Comparison of ENCODE assay signal across 14 cellular contexts in genomic region chr5:52727001-52727400, GRCh38.
DNase-seq lines count a peak whose midpoint lies in the region; ATAC-seq and TF ChIP-seq lines count a peak whose summit lies in the region.
"Had no signal": no experiment of that assay in that cellular context is flagged by ENCODE, and none has a peak within 500 bp of the region (broad histone marks: within the 10 kb centered on the region; RNA-seq: fewer than 3 reads in every experiment).

No MANE protein-coding gene starts in this region.

- H3K36me3 ChIP-seq in left ventricle myocardium inferior (no peaks in the 10 kb centered on the region), adipocyte (ENCODE audit: control insufficient read depth, insufficient read depth, low read length, severe bottlenecking) (no peaks in the 10 kb centered on the region), left lung (no peaks in the 10 kb centered on the region), upper lobe of right lung (no peaks in the 10 kb centered on the region)

- peak overlapping the region; percentile 69 for H3K27ac ChIP-seq in left ventricle myocardium inferior (replicated peaks)
- no peak overlapping the region for H3K27ac ChIP-seq in right cardiac atrium (ENCODE audit: low read length)
- peak overlapping the region; percentile 31 to 34 for H3K27ac ChIP-seq in left lung
- H3K27ac ChIP-seq in upper lobe of right lung = peak overlapping the region; percentile 26

- H3K4me3 ChIP-seq in left ventricle myocardium inferior (no peak overlapping the region), right cardiac atrium (ENCODE audit: low read length) (no peak overlapping the region), adipocyte (ENCODE audit: low read length) (no peak overlapping the region), left lung (no peak overlapping the region), upper lobe of right lung (no peak overlapping the region)
- H3K4me3 ChIP-seq: K562 had no signal

- ATAC-seq in right cardiac atrium = no peak
- no peak for ATAC-seq in left lung
- ATAC-seq in upper lobe of right lung = no peak
- ATAC-seq: K562 had no signal

- H3K9me3 ChIP-seq in left ventricle myocardium inferior (replicated peaks) (no peaks in the 10 kb centered on the region), right cardiac atrium (ENCODE audit: control insufficient read depth, low read length) (no peaks in the 10 kb centered on the region), adipocyte (ENCODE audit: control insufficient read depth, low read length) (no peaks in the 10 kb centered on the region), left lung (no peaks in the 10 kb centered on the region), upper lobe of right lung (no peaks in the 10 kb centered on the region)

- TF ChIP-seq CTCF in left ventricle myocardium inferior (IDR thresholded peaks at IDR 0.05; ENCODE audit: borderline replicate concordance) (no peak), left lung (IDR thresholded peaks at IDR 0.05) (no peak), upper lobe of right lung (IDR thresholded peaks at IDR 0.05) (no peak)

- H3K9ac ChIP-seq in adipocyte (ENCODE audit: low read length) = no peak overlapping the region

- DNase-seq in left ventricle myocardium inferior = no peak
- DNase-seq in right cardiac atrium = no peak
- peak; percentile 41 for DNase-seq in adipocyte (ENCODE audit: low read depth)
- DNase-seq in left lung = no peak
- DNase-seq in upper lobe of right lung = no peak
- no peak for DNase-seq in stimulated activated naive CD4-positive, alpha-beta T cell treated with Interleukin-2 at 50 U/mL for 16 hours (lab: John Stamatoyannopoulos, UW)
- DNase-seq in stimulated activated CD8-positive, alpha-beta memory T cell treated with anti-CD3 and anti-CD28 coated beads, Interleukin-4, amount 100 ng/mL, for 48 hours = no peak
- no peak for DNase-seq in activated CD8-positive, alpha-beta memory T cell treated with anti-CD3 and anti-CD28 coated beads for 24 hours
- DNase-seq: DMS79; NCI-H187; posterior cingulate gyrus; SIG-M5; stimulated activated CD4-positive, alpha-beta T cell treated with anti-CD3 and anti-CD28 coated beads, Interleukin-2, amount 100 ng/mL, for 24 hours had no signal

- intact Hi-C loops in left ventricle myocardium inferior (cut with micrococcal nuclease) = no loop called here
- intact Hi-C loops in right cardiac atrium (cut with DNase I) = no loop called here
- intact Hi-C loops in left lung (cut with DNase I) = no loop called here
- intact Hi-C loops in upper lobe of right lung (cut with DNase I) = no loop called here

- H3K4me1 ChIP-seq in left ventricle myocardium inferior (peaks cover 39% of the 10 kb centered on the region), right cardiac atrium (ENCODE audit: control insufficient read depth, insufficient read depth, low read length) (no peaks in the 10 kb centered on the region), adipocyte (ENCODE audit: control insufficient read depth, insufficient read depth, low read length) (peaks cover 11% of the 10 kb centered on the region), left lung (peaks cover 20 to 30% of the 10 kb centered on the region in 2 donors), upper lobe of right lung (peaks cover 34% of the 10 kb centered on the region)

- H3K27me3 ChIP-seq in left ventricle myocardium inferior (ENCODE audit: low read depth) (no peaks in the 10 kb centered on the region), right cardiac atrium (ENCODE audit: control insufficient read depth, insufficient read depth) (no peaks in the 10 kb centered on the region), adipocyte (replicated peaks; ENCODE audit: control insufficient read depth, insufficient read depth, low read length) (no peaks in the 10 kb centered on the region), left lung (no peaks in the 10 kb centered on the region), upper lobe of right lung (no peaks in the 10 kb centered on the region)
